Comparison of ENCODE assay signal across 1 cellular context in the genomic region with DNA sequence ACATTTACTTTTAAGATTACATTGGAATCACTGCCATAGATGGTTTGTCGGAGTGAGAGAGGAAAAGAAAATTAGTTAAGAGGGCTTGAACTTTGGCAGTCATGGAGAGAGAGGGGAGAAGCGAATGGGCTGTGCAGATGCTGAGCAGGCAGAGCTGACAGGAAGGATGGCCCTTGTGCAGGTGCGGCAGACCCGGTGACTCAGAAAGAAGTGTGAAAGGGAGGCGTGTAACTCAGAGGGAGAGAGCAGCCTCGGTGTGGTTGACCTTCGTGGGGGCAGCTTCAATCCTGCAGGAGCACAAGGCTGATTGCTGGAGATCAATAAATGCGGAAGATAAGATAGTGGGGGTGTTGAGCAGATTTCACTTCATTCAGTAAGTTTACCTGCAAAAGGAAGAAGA.
TF ChIP-seq lines count a peak whose summit lies in the region.

No MANE protein-coding gene starts in this region.

TF ChIP-seq in GM23338, 12 proteins besides CTCF, POLR2A, EP300 and RAD21 (continued from another document):
- TF ChIP-seq ZNF462 (CRISPR knock-in tag; IDR thresholded peaks at IDR 0.05) (no peak), EZH2phosphoT487 (IDR thresholded peaks at IDR 0.05; ENCODE audit: unreplicated experiment) (no peak), NANOG (IDR thresholded peaks at IDR 0.05; ENCODE audit: borderline replicate concordance) (no peak)
